Comparison of ENCODE assay signal across 1 cellular context in the genomic region with DNA sequence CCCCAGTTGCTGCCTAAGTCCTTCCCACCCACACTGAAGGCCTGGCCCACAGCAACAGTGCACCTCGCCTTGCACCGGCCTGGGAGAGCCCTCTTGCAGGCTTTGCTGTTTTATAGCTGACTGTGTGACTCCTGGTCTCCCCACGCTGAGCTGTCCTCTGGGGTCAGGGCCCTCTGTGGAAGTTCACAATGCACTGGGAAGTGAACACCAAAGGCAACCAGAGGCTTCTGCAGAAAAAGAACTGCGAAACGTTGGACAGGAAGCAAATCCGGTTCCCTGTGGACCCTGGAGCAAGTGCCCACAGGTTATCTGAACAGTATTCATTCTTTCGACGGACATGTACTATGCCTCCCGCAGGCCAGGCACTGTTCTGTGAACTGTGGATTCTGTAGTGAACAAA.
TF ChIP-seq lines count a peak whose summit lies in the region.

No MANE protein-coding gene starts in this region.

TF ChIP-seq in GM23338, 12 proteins besides CTCF, POLR2A, EP300 and RAD21 (continued from another document):
- TF ChIP-seq REST (IDR thresholded peaks at IDR 0.05; ENCODE audit: unreplicated experiment), result no peak
- TF ChIP-seq, protein P1, sequence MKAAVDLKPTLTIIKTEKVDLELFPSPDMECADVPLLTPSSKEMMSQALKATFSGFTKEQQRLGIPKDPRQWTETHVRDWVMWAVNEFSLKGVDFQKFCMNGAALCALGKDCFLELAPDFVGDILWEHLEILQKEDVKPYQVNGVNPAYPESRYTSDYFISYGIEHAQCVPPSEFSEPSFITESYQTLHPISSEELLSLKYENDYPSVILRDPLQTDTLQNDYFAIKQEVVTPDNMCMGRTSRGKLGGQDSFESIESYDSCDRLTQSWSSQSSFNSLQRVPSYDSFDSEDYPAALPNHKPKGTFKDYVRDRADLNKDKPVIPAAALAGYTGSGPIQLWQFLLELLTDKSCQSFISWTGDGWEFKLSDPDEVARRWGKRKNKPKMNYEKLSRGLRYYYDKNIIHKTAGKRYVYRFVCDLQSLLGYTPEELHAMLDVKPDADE (IDR thresholded peaks at IDR 0.05), result no peak
- no peak for TF ChIP-seq EZH2phosphoT487 (IDR thresholded peaks at IDR 0.05; ENCODE audit: unreplicated experiment)
- TF ChIP-seq ZNF114 (CRISPR knock-in tag; IDR thresholded peaks at IDR 0.05), result no peak
- no peak for TF ChIP-seq EZH2 (IDR thresholded peaks at IDR 0.05; ENCODE audit: low read depth, unreplicated experiment)
- TF ChIP-seq, protein P2, sequence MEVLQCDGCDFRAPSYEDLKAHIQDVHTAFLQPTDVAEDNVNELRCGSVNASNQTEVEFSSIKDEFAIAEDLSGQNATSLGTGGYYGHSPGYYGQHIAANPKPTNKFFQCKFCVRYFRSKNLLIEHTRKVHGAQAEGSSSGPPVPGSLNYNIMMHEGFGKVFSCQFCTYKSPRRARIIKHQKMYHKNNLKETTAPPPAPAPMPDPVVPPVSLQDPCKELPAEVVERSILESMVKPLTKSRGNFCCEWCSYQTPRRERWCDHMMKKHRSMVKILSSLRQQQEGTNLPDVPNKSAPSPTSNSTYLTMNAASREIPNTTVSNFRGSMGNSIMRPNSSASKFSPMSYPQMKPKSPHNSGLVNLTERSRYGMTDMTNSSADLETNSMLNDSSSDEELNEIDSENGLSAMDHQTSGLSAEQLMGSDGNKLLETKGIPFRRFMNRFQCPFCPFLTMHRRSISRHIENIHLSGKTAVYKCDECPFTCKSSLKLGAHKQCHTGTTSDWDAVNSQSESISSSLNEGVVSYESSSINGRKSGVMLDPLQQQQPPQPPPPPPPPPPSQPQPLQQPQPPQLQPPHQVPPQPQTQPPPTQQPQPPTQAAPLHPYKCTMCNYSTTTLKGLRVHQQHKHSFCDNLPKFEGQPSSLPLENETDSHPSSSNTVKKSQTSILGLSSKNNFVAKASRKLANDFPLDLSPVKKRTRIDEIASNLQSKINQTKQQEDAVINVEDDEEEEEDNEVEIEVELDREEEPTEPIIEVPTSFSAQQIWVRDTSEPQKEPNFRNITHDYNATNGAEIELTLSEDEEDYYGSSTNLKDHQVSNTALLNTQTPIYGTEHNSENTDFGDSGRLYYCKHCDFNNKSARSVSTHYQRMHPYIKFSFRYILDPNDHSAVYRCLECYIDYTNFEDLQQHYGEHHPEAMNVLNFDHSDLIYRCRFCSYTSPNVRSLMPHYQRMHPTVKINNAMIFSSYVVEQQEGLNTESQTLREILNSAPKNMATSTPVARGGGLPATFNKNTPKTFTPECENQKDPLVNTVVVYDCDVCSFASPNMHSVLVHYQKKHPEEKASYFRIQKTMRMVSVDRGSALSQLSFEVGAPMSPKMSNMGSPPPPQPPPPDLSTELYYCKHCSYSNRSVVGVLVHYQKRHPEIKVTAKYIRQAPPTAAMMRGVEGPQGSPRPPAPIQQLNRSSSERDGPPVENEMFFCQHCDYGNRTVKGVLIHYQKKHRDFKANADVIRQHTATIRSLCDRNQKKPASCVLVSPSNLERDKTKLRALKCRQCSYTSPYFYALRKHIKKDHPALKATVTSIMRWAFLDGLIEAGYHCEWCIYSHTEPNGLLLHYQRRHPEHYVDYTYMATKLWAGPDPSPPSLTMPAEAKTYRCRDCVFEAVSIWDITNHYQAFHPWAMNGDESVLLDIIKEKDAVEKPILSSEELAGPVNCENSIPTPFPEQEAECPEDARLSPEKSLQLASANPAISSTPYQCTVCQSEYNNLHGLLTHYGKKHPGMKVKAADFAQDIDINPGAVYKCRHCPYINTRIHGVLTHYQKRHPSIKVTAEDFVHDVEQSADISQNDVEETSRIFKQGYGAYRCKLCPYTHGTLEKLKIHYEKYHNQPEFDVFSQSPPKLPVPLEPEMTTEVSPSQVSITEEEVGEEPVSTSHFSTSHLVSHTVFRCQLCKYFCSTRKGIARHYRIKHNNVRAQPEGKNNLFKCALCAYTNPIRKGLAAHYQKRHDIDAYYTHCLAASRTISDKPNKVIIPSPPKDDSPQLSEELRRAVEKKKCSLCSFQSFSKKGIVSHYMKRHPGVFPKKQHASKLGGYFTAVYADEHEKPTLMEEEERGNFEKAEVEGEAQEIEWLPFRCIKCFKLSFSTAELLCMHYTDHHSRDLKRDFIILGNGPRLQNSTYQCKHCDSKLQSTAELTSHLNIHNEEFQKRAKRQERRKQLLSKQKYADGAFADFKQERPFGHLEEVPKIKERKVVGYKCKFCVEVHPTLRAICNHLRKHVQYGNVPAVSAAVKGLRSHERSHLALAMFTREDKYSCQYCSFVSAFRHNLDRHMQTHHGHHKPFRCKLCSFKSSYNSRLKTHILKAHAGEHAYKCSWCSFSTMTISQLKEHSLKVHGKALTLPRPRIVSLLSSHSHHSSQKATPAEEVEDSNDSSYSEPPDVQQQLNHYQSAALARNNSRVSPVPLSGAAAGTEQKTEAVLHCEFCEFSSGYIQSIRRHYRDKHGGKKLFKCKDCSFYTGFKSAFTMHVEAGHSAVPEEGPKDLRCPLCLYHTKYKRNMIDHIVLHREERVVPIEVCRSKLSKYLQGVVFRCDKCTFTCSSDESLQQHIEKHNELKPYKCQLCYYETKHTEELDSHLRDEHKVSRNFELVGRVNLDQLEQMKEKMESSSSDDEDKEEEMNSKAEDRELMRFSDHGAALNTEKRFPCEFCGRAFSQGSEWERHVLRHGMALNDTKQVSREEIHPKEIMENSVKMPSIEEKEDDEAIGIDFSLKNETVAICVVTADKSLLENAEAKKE (CRISPR knock-in tag; IDR thresholded peaks at IDR 0.05), result no peak
- TF ChIP-seq JUNB (IDR thresholded peaks at IDR 0.05; ENCODE audit: unreplicated experiment), result no peak
- TF ChIP-seq POLR2AphosphoS5 (IDR thresholded peaks at IDR 0.05; ENCODE audit: low read depth), result no peak
- no peak for TF ChIP-seq CREB1 (CRISPR knock-in tag; IDR thresholded peaks at IDR 0.05; ENCODE audit: low read depth)
- no peak for TF ChIP-seq ZNF331 (CRISPR knock-in tag; IDR thresholded peaks at IDR 0.05; ENCODE audit: low read depth)
- no peak for TF ChIP-seq STAT1 (IDR thresholded peaks at IDR 0.05; ENCODE audit: unreplicated experiment)
TF ChIP-seq in GM23338: peak in this region for 0.
